2 cellular contexts compared by ENCODE assay signal in the genomic region with DNA sequence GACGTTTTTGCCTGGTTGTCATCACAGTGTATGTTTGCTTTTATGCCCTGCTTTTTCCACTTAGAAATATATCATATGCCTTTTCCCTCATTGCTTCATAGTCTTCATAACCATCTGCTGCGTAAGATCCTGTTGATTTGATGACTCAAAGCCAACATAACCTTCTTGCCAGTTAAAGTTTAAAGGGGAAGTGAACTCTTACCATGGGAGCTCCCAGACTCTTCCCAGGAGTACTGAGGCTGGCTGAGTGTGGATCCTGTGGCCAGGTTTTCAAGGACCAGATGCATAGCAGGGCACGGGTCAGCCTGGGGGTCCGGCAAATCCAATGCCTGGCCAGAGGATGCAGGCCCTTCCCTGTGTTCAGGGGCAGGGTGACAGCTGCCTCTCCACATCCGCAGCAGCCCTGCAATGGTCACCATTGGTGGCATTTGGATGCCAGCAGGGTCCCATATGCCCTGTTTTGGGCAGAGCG.
TF ChIP-seq lines count a peak whose summit lies in the region.

No MANE protein-coding gene starts in this region.

TF ChIP-seq in HepG2, 621 proteins besides CTCF, POLR2A, EP300 and RAD21 (continues in another document):
- TF ChIP-seq NR2C2 (CRISPR knock-in tag; IDR thresholded peaks at IDR 0.05; ENCODE audit: borderline replicate concordance) (peak; percentile 57; the same call in 1 of the 2 replicates), SOX5 (CRISPR knock-in tag; IDR thresholded peaks at IDR 0.05; ENCODE audit: borderline replicate concordance) (peak; percentile 59; the same call in 1 of the 2 replicates), ZMYM4 (CRISPR knock-in tag; IDR thresholded peaks at IDR 0.05) (0 out of 2 replicates have a peak, but pooled peaks have one; percentile 28), ZNF282 (IDR thresholded peaks at IDR 0.05; ENCODE audit: partially characterized antibody) (no peak), CCAR2 (optimal IDR thresholded peaks at IDR 0.05; ENCODE audit: low read depth, low read length) (no peak), MED1 (CRISPR knock-in tag; IDR thresholded peaks at IDR 0.05) (peak; percentile 84), CCDC6 (CRISPR knock-in tag; IDR thresholded peaks at IDR 0.05) (no peak), ZNF556 (CRISPR knock-in tag; IDR thresholded peaks at IDR 0.05; ENCODE audit: borderline replicate concordance) (peak; percentile 33; the same call in 1 of the 2 replicates), MAFK (conservative IDR thresholded peaks at IDR 0.05 in 1 of 2, IDR thresholded peaks at IDR 0.05 in 1 of 2; ENCODE audit: low read length in 2 of 2) (0 out of 4 replicates have a peak, but pooled peaks of 1 of the 2 experiments have one; percentile 12), RXRB (CRISPR knock-in tag; IDR thresholded peaks at IDR 0.05; ENCODE audit: borderline replicate concordance) (peak; percentile 89), SMARCC2 (IDR thresholded peaks at IDR 0.05) (0 out of 2 replicates have a peak, but pooled peaks have one; percentile 65), CREB1 (IDR thresholded peaks at IDR 0.05) (peak; percentile 77), CREB1 (CRISPR knock-in tag; IDR thresholded peaks at IDR 0.05) (peak; percentile 69), CEBPB (IDR thresholded peaks at IDR 0.05; ENCODE audit: borderline replicate concordance, low read depth, low read length) (peak; percentile 93), PPARG (CRISPR knock-in tag; conservative IDR thresholded peaks at IDR 0.05) (peak; percentile 90), THYN1 (CRISPR knock-in tag; IDR thresholded peaks at IDR 0.05; ENCODE audit: borderline replicate concordance, low read depth) (no peak), MXI1 (IDR thresholded peaks at IDR 0.05; ENCODE audit: borderline replicate concordance, low read depth, low read length) (0 out of 3 replicates have a peak, but pooled peaks have one; percentile 11), BCL6 (CRISPR knock-in tag; IDR thresholded peaks at IDR 0.05) (peak; percentile 76), ZNF768 (CRISPR knock-in tag; IDR thresholded peaks at IDR 0.05) (peak; percentile 26; the same call in 1 of the 2 replicates), ETV5 (CRISPR knock-in tag; IDR thresholded peaks at IDR 0.05; ENCODE audit: borderline replicate concordance) (peak; percentile 90; the same call in 1 of the 2 replicates), ZNF350 (CRISPR knock-in tag; IDR thresholded peaks at IDR 0.05; ENCODE audit: borderline replicate concordance, low read depth) (peak; percentile 58)
- TF ChIP-seq, protein P1, sequence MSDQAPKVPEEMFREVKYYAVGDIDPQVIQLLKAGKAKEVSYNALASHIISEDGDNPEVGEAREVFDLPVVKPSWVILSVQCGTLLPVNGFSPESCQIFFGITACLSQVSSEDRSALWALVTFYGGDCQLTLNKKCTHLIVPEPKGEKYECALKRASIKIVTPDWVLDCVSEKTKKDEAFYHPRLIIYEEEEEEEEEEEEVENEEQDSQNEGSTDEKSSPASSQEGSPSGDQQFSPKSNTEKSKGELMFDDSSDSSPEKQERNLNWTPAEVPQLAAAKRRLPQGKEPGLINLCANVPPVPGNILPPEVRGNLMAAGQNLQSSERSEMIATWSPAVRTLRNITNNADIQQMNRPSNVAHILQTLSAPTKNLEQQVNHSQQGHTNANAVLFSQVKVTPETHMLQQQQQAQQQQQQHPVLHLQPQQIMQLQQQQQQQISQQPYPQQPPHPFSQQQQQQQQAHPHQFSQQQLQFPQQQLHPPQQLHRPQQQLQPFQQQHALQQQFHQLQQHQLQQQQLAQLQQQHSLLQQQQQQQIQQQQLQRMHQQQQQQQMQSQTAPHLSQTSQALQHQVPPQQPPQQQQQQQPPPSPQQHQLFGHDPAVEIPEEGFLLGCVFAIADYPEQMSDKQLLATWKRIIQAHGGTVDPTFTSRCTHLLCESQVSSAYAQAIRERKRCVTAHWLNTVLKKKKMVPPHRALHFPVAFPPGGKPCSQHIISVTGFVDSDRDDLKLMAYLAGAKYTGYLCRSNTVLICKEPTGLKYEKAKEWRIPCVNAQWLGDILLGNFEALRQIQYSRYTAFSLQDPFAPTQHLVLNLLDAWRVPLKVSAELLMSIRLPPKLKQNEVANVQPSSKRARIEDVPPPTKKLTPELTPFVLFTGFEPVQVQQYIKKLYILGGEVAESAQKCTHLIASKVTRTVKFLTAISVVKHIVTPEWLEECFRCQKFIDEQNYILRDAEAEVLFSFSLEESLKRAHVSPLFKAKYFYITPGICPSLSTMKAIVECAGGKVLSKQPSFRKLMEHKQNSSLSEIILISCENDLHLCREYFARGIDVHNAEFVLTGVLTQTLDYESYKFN (CRISPR knock-in tag; conservative IDR thresholded peaks at IDR 0.05), result peak; percentile 74
- TF ChIP-seq, protein P2, sequence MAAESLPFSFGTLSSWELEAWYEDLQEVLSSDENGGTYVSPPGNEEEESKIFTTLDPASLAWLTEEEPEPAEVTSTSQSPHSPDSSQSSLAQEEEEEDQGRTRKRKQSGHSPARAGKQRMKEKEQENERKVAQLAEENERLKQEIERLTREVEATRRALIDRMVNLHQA (CRISPR knock-in tag; IDR thresholded peaks at IDR 0.05), result no peak
- TF ChIP-seq, protein P3, sequence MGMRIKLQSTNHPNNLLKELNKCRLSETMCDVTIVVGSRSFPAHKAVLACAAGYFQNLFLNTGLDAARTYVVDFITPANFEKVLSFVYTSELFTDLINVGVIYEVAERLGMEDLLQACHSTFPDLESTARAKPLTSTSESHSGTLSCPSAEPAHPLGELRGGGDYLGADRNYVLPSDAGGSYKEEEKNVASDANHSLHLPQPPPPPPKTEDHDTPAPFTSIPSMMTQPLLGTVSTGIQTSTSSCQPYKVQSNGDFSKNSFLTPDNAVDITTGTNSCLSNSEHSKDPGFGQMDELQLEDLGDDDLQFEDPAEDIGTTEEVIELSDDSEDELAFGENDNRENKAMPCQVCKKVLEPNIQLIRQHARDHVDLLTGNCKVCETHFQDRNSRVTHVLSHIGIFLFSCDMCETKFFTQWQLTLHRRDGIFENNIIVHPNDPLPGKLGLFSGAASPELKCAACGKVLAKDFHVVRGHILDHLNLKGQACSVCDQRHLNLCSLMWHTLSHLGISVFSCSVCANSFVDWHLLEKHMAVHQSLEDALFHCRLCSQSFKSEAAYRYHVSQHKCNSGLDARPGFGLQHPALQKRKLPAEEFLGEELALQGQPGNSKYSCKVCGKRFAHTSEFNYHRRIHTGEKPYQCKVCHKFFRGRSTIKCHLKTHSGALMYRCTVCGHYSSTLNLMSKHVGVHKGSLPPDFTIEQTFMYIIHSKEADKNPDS (CRISPR knock-in tag; IDR thresholded peaks at IDR 0.05), result no peak
- TF ChIP-seq, protein P4, sequence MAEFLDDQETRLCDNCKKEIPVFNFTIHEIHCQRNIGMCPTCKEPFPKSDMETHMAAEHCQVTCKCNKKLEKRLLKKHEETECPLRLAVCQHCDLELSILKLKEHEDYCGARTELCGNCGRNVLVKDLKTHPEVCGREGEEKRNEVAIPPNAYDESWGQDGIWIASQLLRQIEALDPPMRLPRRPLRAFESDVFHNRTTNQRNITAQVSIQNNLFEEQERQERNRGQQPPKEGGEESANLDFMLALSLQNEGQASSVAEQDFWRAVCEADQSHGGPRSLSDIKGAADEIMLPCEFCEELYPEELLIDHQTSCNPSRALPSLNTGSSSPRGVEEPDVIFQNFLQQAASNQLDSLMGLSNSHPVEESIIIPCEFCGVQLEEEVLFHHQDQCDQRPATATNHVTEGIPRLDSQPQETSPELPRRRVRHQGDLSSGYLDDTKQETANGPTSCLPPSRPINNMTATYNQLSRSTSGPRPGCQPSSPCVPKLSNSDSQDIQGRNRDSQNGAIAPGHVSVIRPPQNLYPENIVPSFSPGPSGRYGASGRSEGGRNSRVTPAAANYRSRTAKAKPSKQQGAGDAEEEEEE (CRISPR knock-in tag; IDR thresholded peaks at IDR 0.05; ENCODE audit: borderline replicate concordance), result no peak

TF ChIP-seq in HEK293T, 16 proteins besides CTCF, POLR2A, EP300 and RAD21:
- TF ChIP-seq FOXK2 (IDR thresholded peaks at IDR 0.05) (no peak), BHLHE40 (IDR thresholded peaks at IDR 0.05; ENCODE audit: borderline replicate concordance) (no peak), CTBP1 (IDR thresholded peaks at IDR 0.05; ENCODE audit: borderline replicate concordance) (no peak), TARDBP (IDR thresholded peaks at IDR 0.05) (no peak), NFRKB (IDR thresholded peaks at IDR 0.05) (no peak), ELF4 (IDR thresholded peaks at IDR 0.05) (no peak), L3MBTL2 (conservative IDR thresholded peaks at IDR 0.05) (no peak), FOXA1 (IDR thresholded peaks at IDR 0.05) (no peak), ARNT (IDR thresholded peaks at IDR 0.05) (no peak), SUZ12 (IDR thresholded peaks at IDR 0.05) (no peak), HDGF (IDR thresholded peaks at IDR 0.05; ENCODE audit: borderline replicate concordance) (no peak), LEF1 (IDR thresholded peaks at IDR 0.05; ENCODE audit: borderline replicate concordance) (no peak), SP1 (IDR thresholded peaks at IDR 0.05) (no peak), FOXM1 (IDR thresholded peaks at IDR 0.05; ENCODE audit: borderline replicate concordance) (no peak), ZNF384 (IDR thresholded peaks at IDR 0.05) (no peak)
- TF ChIP-seq, protein P5, sequence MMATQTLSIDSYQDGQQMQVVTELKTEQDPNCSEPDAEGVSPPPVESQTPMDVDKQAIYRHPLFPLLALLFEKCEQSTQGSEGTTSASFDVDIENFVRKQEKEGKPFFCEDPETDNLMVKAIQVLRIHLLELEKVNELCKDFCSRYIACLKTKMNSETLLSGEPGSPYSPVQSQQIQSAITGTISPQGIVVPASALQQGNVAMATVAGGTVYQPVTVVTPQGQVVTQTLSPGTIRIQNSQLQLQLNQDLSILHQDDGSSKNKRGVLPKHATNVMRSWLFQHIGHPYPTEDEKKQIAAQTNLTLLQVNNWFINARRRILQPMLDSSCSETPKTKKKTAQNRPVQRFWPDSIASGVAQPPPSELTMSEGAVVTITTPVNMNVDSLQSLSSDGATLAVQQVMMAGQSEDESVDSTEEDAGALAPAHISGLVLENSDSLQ (IDR thresholded peaks at IDR 0.05), result no peak
TF ChIP-seq in HEK293T: peak in this region for 0.
